16 cellular contexts compared by ENCODE assay signal in the genomic region with DNA sequence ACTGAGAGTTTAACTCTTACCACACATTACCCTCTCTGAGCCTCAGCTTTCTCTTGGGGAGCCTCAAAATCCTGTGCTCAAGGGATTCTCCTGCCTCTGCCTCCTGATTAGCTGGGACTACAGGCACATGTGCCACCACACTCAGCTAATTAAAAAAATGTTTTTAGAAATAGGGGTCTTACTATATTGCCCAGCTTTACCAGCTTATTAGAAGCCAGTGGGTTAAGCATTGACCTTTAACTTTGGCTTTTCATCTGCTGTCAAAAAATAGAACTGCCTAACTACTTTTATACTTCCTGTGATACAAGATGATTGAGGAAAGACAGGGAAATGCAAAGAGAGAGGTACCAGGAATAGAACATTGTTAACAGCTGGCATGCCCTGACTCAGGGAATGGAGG. TPM values are rescaled to one million over a fixed set of nuclear protein-coding genes. Genes with fewer than 3 reads are reported as not detected.
DNase-seq lines count a peak whose midpoint lies in the region; ATAC-seq and TF ChIP-seq lines count a peak whose summit lies in the region.
"Had no signal": no experiment of that assay in that cellular context is flagged by ENCODE, and none has a peak within 500 bp of the region (broad histone marks: within the 10 kb centered on the region; RNA-seq: fewer than 3 reads in every experiment).

No MANE protein-coding gene starts in this region.

- in situ Hi-C loops in Panc1 (cut with HindIII; ENCODE audit: low pct_unique_long_range_greater_than_20kb, low sequenced_read_pairs) = no loop called here

- no peaks in the 10 kb centered on the region for H3K9me3 ChIP-seq in DOHH2 (ENCODE audit: control insufficient read depth, insufficient read depth, low read length)
- H3K9me3 ChIP-seq in Panc1 (ENCODE audit: control insufficient read depth, insufficient read depth, low read depth, low read length) = no peaks in the 10 kb centered on the region
- no peaks in the 10 kb centered on the region for H3K9me3 ChIP-seq in mucosa of descending colon
- H3K9me3 ChIP-seq: Caco-2, HAP-1 had no signal

- no peak overlapping the region for H3K27ac ChIP-seq in DOHH2 (ENCODE audit: low read depth, low read length)
- H3K27ac ChIP-seq in Panc1 (ENCODE audit: low read length) = peak overlapping the region; percentile 12; the same call in 1 of the 2 replicates
- H3K27ac ChIP-seq: C4-2B had no signal

- no TSS peak for BruUV-seq in Panc1 (replicated peaks; lab: Mats Ljungman, UMichigan)

- H3F3A ChIP-seq in DOHH2 (ENCODE audit: control insufficient read depth, insufficient read depth) = no peaks in the 10 kb centered on the region

- H3K79me2 ChIP-seq in DOHH2 (ENCODE audit: control insufficient read depth, low read length) = peaks cover 56% of the 10 kb centered on the region

- H3K36me3 ChIP-seq in DOHH2 (ENCODE audit: control insufficient read depth, low read length) (no peaks in the 10 kb centered on the region), Panc1 (ENCODE audit: control insufficient read depth, insufficient read depth, low read length) (no peaks in the 10 kb centered on the region), mucosa of descending colon (ENCODE audit: low read depth) (no peaks in the 10 kb centered on the region)
- H3K36me3 ChIP-seq: HAP-1 had no signal

- H3K27me3 ChIP-seq in DOHH2 (ENCODE audit: control insufficient read depth, low read length) (no peaks in the 10 kb centered on the region), Panc1 (ENCODE audit: control insufficient read depth, insufficient read depth, low read length) (no peaks in the 10 kb centered on the region)

- intact Hi-C loops in Panc1 (cut with micrococcal nuclease; ENCODE audit: unreplicated experiment) = no loop called here
- intact Hi-C loops in mucosa of descending colon (cut with DNase I, micrococcal nuclease) = no loop called here

- H3K4me3 ChIP-seq in DOHH2 (ENCODE audit: low read length) (no peak overlapping the region), Panc1 (ENCODE audit: low read depth in 2 of 2, low read length in 2 of 2) (no peak overlapping the region), mucosa of descending colon (no peak overlapping the region)
- H3K4me3 ChIP-seq: HAP-1 had no signal

- H3K9me2 ChIP-seq in DOHH2 (replicated peaks; ENCODE audit: control insufficient read depth, low read length) = no peaks in the 10 kb centered on the region

- peak overlapping the region; percentile 20; the same call in 1 of the 2 replicates for H3K4me2 ChIP-seq in DOHH2 (ENCODE audit: low read length)

- TF ChIP-seq CTCF in DOHH2 (IDR thresholded peaks at IDR 0.05; ENCODE audit: low read depth, low read length, poor library complexity, severe bottlenecking) (no peak), Panc1 (IDR thresholded peaks at IDR 0.05) (no peak), mucosa of descending colon (IDR thresholded peaks at IDR 0.05) (no peak)

- DNase-seq in Panc1 (ENCODE audit: low read depth, low spot score) = no peak
- no peak for DNase-seq in mucosa of descending colon
- no peak for DNase-seq in stimulated activated CD4-positive, alpha-beta T cell treated with anti-CD3 and anti-CD28 coated beads, Interleukin-15, amount 100 ng/mL, for 24 hours
- DNase-seq in OCI-M2 (lab: John Stamatoyannopoulos, UW; ENCODE audit: unreplicated experiment) = no peak
- DNase-seq: ACHN; Caco-2; CD4-positive, alpha-beta T cell; DMS153; DMS79; GF-D8; HFFc6; KG1 had no signal

- ATAC-seq in Panc1 (no peak), mucosa of descending colon (peak; percentile 13), HG03135 (IDR thresholded peaks at IDR 0.05; ENCODE audit: unreplicated experiment) (no peak)

- H4K20me1 ChIP-seq in DOHH2 (ENCODE audit: control insufficient read depth, insufficient read depth, low read depth, low read length) = no peaks in the 10 kb centered on the region

- POLR2A ChIA-PET in Panc1 (lab: Charles Lee) = no interaction called here

- CTCF ChIA-PET in Panc1 (lab: Charles Lee) = no interaction called here

- peaks cover 53% of the 10 kb centered on the region for H3K4me1 ChIP-seq in DOHH2 (ENCODE audit: control insufficient read depth, low read length)
- H3K4me1 ChIP-seq in Panc1 (ENCODE audit: control insufficient read depth, insufficient read depth, low read length) = peaks cover 16% of the 10 kb centered on the region
- H3K4me1 ChIP-seq in mucosa of descending colon (ENCODE audit: low read depth) = no peaks in the 10 kb centered on the region

RNA-seq across cellular contexts. Expression of a gene that starts 27.3 kb away (rescaled TPM):
- total RNA-seq in Panc1 (2021; ENCODE audit: unreplicated experiment) (161 TPM), mucosa of descending colon (100 to 1,000 TPM; 189 to 325 (median 283) TPM)
- 113 TPM for polyA plus RNA-seq in Panc1 (2012; ENCODE audit: insufficient read length)
